ENCODE assay signal across 17 cellular contexts in the genomic region with DNA sequence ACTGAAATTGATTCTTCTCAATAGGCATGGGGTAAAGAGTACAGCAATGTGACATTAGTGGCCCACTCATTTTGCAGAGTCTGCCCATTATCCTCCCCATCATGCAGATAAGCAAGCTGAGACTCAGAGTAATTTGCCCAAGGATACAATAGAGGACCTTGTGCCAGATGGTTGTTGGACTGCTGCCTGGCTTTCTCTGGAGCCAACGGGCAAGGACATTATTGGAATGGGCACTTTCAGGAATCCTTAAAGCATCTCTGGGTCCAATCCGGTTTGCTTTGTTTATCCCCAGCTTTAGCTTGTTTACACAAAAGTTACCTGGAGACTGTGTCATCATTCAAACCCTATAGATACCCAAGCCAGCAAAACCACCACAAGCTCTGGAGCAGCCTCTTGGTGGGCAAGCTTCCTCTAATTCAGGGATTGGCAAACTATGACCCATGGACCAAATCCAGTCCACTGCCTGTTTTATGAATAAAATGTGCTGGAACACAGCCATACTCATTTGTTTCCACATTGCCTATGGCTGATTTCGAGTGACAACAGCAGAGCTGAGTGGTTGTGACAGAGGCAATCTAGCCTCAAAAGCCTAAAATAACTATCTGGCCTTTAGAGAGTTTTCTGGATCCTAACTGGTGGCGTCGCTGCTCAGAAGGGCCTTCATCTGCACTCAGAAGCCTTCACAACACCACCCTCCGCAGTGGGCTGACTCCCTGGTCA.
A peak's percentile ranks its signal among the peaks of the same experiment; 100 is the strongest.
DNase-seq lines count a peak whose midpoint lies in the region; ATAC-seq and TF ChIP-seq lines count a peak whose summit lies in the region.
"Had no signal": no experiment of that assay in that cellular context is flagged by ENCODE, and none has a peak within 500 bp of the region (broad histone marks: within the 10 kb centered on the region; RNA-seq: fewer than 3 reads in every experiment).

No MANE protein-coding gene starts in this region.

- DNase-seq in AG10803 (ENCODE audit: low read depth): peak; percentile 21
- DNase-seq in NCI-H1092 (lab: John Stamatoyannopoulos, UW): peak; percentile 82
- DNase-seq in astrocyte of the hippocampus (ENCODE audit: low read depth, low spot score): peak; percentile 51
- DNase-seq in right cardiac atrium: peak in 1 of 3 donors; percentile 61
- no peak for DNase-seq in SJCRH30
- DNase-seq in 8988T: no peak
- no peak for DNase-seq in progenitor cell of endocrine pancreas (ENCODE audit: low spot score, unreplicated experiment)
- DNase-seq in CD8-positive, alpha-beta T cell: no peak
- DNase-seq: activated naive CD4-positive, alpha-beta T cell treated with anti-CD3 and anti-CD28 coated beads for 36 hours; CD8-positive, alpha-beta memory T cell; NCI-H2107; Peyer's patch; stimulated activated naive CD8-positive, alpha-beta T cell treated with anti-CD3 and anti-CD28 coated beads, Interleukin-15, amount 100 ng/mL, for 72 hours; T-cell had no signal

- 35% methylated on average over 6 of the region's 6 CpGs for WGBS in right cardiac atrium

- peaks cover 26% of the 10 kb centered on the region for H3K27me3 Mint-ChIP-seq in progenitor cell of endocrine pancreas
- peaks cover 2% of the 10 kb centered on the region for H3K27me3 Mint-ChIP-seq in CD8-positive, alpha-beta T cell (ENCODE audit: low read depth)
- H3K27me3 Mint-ChIP-seq: CD8-positive, alpha-beta memory T cell; dendritic cell treated with granulocyte-macrophage colony-stimulating factor and Interleukin-4, amounts not matched to agents 40 ng/mL and 50 ng/mL, for 4 days; natural killer cell treated with Interleukin-12 subunit alpha and Interleukin-12 subunit beta and Interleukin-15 and Interleukin-18, amount 100 ng/mL, for 72 hours had no signal

- H3K36me3 Mint-ChIP-seq in progenitor cell of endocrine pancreas (ENCODE audit: insufficient read depth): no peaks in the 10 kb centered on the region
- no peaks in the 10 kb centered on the region for H3K36me3 Mint-ChIP-seq in CD8-positive, alpha-beta T cell
- H3K36me3 Mint-ChIP-seq: CD8-positive, alpha-beta memory T cell; memory B cell; natural killer cell treated with Interleukin-12 subunit alpha and Interleukin-12 subunit beta and Interleukin-15 and Interleukin-18, amount 100 ng/mL, for 72 hours; T-cell had no signal

- H3K9me3 ChIP-seq in right cardiac atrium (ENCODE audit: control insufficient read depth, low read length) (no peaks in the 10 kb centered on the region), SJCRH30 (replicated peaks) (no peaks in the 10 kb centered on the region)
- no peaks in the 10 kb centered on the region for H3K9me3 ChIP-seq in CD8-positive, alpha-beta T cell (ENCODE audit: low read length)
- H3K9me3 ChIP-seq: Peyer's patch had no signal

- ATAC-seq in right cardiac atrium: peak in 1 of 2 donors; percentile 39
- no peak for ATAC-seq in CD8-positive, alpha-beta T cell
- ATAC-seq: natural killer cell treated with Interleukin-12 subunit alpha and Interleukin-12 subunit beta and Interleukin-15 and Interleukin-18, amount 100 ng/mL, for 72 hours; stimulated activated naive CD8-positive, alpha-beta T cell treated with anti-CD3 and anti-CD28 coated beads, Interleukin-15, amount 100 ng/mL, for 72 hours; T-cell had no signal

- no peak overlapping the region for H3K4me3 Mint-ChIP-seq in progenitor cell of endocrine pancreas (ENCODE audit: low read depth)
- H3K4me3 Mint-ChIP-seq in CD8-positive, alpha-beta T cell: no peak overlapping the region
- H3K4me3 Mint-ChIP-seq: activated naive CD4-positive, alpha-beta T cell treated with anti-CD3 and anti-CD28 coated beads for 36 hours; CD8-positive, alpha-beta memory T cell; dendritic cell treated with granulocyte-macrophage colony-stimulating factor and Interleukin-4, amounts not matched to agents 40 ng/mL and 50 ng/mL, for 4 days; memory B cell; natural killer cell treated with Interleukin-12 subunit alpha and Interleukin-12 subunit beta and Interleukin-15 and Interleukin-18, amount 100 ng/mL, for 72 hours; stimulated activated naive CD8-positive, alpha-beta T cell treated with anti-CD3 and anti-CD28 coated beads, Interleukin-15, amount 100 ng/mL, for 72 hours; T-cell had no signal

- no peak overlapping the region for H3K27ac Mint-ChIP-seq in progenitor cell of endocrine pancreas
- no peak overlapping the region for H3K27ac Mint-ChIP-seq in CD8-positive, alpha-beta T cell
- H3K27ac Mint-ChIP-seq: activated naive CD4-positive, alpha-beta T cell treated with anti-CD3 and anti-CD28 coated beads for 36 hours; CD8-positive, alpha-beta memory T cell; dendritic cell treated with granulocyte-macrophage colony-stimulating factor and Interleukin-4, amounts not matched to agents 40 ng/mL and 50 ng/mL, for 4 days; memory B cell; natural killer cell treated with Interleukin-12 subunit alpha and Interleukin-12 subunit beta and Interleukin-15 and Interleukin-18, amount 100 ng/mL, for 72 hours; stimulated activated naive CD8-positive, alpha-beta T cell treated with anti-CD3 and anti-CD28 coated beads, Interleukin-15, amount 100 ng/mL, for 72 hours; T-cell had no signal

- H3K27me3 ChIP-seq in right cardiac atrium (ENCODE audit: control insufficient read depth, insufficient read depth) (no peaks in the 10 kb centered on the region), SJCRH30 (no peaks in the 10 kb centered on the region)
- H3K27me3 ChIP-seq in CD8-positive, alpha-beta T cell (ENCODE audit: insufficient read depth, low read length): no peaks in the 10 kb centered on the region
- H3K27me3 ChIP-seq: Peyer's patch had no signal

- peaks cover 11% of the 10 kb centered on the region for H3K4me1 ChIP-seq in right cardiac atrium (ENCODE audit: control insufficient read depth, insufficient read depth, low read length)
- no peaks in the 10 kb centered on the region for H3K4me1 ChIP-seq in SJCRH30
- no peaks in the 10 kb centered on the region for H3K4me1 ChIP-seq in CD8-positive, alpha-beta T cell (ENCODE audit: insufficient read depth, low read length)
- H3K4me1 ChIP-seq: Peyer's patch had no signal

- H3K4me3 ChIP-seq in AG10803 (ENCODE audit: low read length): no peak overlapping the region
- H3K4me3 ChIP-seq in right cardiac atrium (ENCODE audit: low read length): no peak overlapping the region
- no peak overlapping the region for H3K4me3 ChIP-seq in SJCRH30
- H3K4me3 ChIP-seq in CD8-positive, alpha-beta T cell (ENCODE audit: low read depth, low read length): no peak overlapping the region
- H3K4me3 ChIP-seq: Peyer's patch had no signal

- CTCF ChIA-PET in CD8-positive, alpha-beta T cell (lab: Charles Lee): no interaction called here

- intact Hi-C loops in right cardiac atrium (cut with DNase I): loop anchor here in 1 of 4 donors (10.0 kb wide), 1 partner anchor 85 kb away; no protein-coding TSS in a partner anchor
- intact Hi-C loops in CD8-positive, alpha-beta T cell (cut with DNase I, micrococcal nuclease): no loop called here

- H3K9me3 Mint-ChIP-seq in progenitor cell of endocrine pancreas (ENCODE audit: low read depth): no peaks in the 10 kb centered on the region
- no peaks in the 10 kb centered on the region for H3K9me3 Mint-ChIP-seq in CD8-positive, alpha-beta T cell
- H3K9me3 Mint-ChIP-seq: activated naive CD4-positive, alpha-beta T cell treated with anti-CD3 and anti-CD28 coated beads for 36 hours; natural killer cell treated with Interleukin-12 subunit alpha and Interleukin-12 subunit beta and Interleukin-15 and Interleukin-18, amount 100 ng/mL, for 72 hours; stimulated activated naive CD8-positive, alpha-beta T cell treated with anti-CD3 and anti-CD28 coated beads, Interleukin-15, amount 100 ng/mL, for 72 hours had no signal

- TF ChIP-seq CTCF in AG10803 (conservative IDR thresholded peaks at IDR 0.05; ENCODE audit: low read length): no peak
- TF ChIP-seq CTCF in progenitor cell of endocrine pancreas (IDR thresholded peaks at IDR 0.05; ENCODE audit: unreplicated experiment): no peak
- no peak for TF ChIP-seq CTCF in CD8-positive, alpha-beta T cell (IDR thresholded peaks at IDR 0.05)

- POLR2A ChIA-PET in CD8-positive, alpha-beta T cell (lab: Charles Lee): no interaction called here

- peaks cover 21% of the 10 kb centered on the region for H3K4me1 Mint-ChIP-seq in progenitor cell of endocrine pancreas (ENCODE audit: low read depth)
- H3K4me1 Mint-ChIP-seq in CD8-positive, alpha-beta T cell (ENCODE audit: low read depth): no peaks in the 10 kb centered on the region
- H3K4me1 Mint-ChIP-seq: CD8-positive, alpha-beta memory T cell; memory B cell; stimulated activated naive CD8-positive, alpha-beta T cell treated with anti-CD3 and anti-CD28 coated beads, Interleukin-15, amount 100 ng/mL, for 72 hours; T-cell had no signal

- H3K36me3 ChIP-seq in SJCRH30: no peaks in the 10 kb centered on the region
- no peaks in the 10 kb centered on the region for H3K36me3 ChIP-seq in CD8-positive, alpha-beta T cell (ENCODE audit: insufficient read depth, low read length)
- H3K36me3 ChIP-seq: Peyer's patch had no signal

- H3K27ac ChIP-seq in right cardiac atrium (ENCODE audit: low read length) (peak overlapping the region; percentile 3), SJCRH30 (no peak overlapping the region)
- H3K27ac ChIP-seq in CD8-positive, alpha-beta T cell (ENCODE audit: low read depth, low read length): no peak overlapping the region
- H3K27ac ChIP-seq: Peyer's patch had no signal

Comparison
In these comparisons a context has a peak if more than half of its experiments do, and no peak if none do; other contexts are left out.
1. DNase-seq: peak in AG10803 (single experiment), NCI-H1092 (single experiment) and astrocyte of the hippocampus (single experiment); none in SJCRH30 (0 of 2), 8988T (single experiment), progenitor cell of endocrine pancreas (single experiment) and CD8-positive, alpha-beta T cell (0 of 7).